ENCODE assay signal across 19 cellular contexts in the genomic region with DNA sequence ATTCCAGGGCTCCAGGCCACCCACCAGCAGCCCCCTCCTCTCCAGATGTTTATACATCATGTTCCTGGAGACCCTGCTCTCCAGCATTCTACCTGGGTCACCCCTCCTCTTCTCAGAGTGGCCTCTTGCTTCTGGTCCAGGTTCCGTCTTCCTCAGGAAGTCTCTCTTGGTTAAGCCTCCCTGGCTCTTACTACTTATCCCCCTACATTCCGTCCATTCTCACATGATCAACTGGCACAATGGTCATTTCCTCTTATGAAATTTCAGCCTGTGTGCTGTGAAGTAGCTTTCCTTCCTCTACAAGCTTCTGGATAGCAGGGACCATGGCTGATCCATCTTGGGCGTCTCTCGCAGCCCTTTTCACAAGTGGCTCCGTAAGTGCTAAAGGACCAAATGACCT. TPM values are rescaled to one million over a fixed set of nuclear protein-coding genes. Genes with fewer than 3 reads are reported as not detected.
A peak's percentile ranks its signal among the peaks of the same experiment; 100 is the strongest.
DNase-seq lines count a peak whose midpoint lies in the region; ATAC-seq and TF ChIP-seq lines count a peak whose summit lies in the region.
"Had no signal": no experiment of that assay in that cellular context is flagged by ENCODE, and none has a peak within 500 bp of the region (broad histone marks: within the 10 kb centered on the region; RNA-seq: fewer than 3 reads in every experiment).

No MANE protein-coding gene starts in this region.

- H3K36me3 ChIP-seq in lower lobe of right lung: no peaks in the 10 kb centered on the region
- H3K36me3 ChIP-seq: heart left ventricle, SJSA1 had no signal

- H3K4me1 ChIP-seq in lower lobe of right lung: peaks cover 13% of the 10 kb centered on the region

- H3K27me3 ChIP-seq in HL-60 (ENCODE audit: insufficient read depth, poor library complexity, severe bottlenecking) (no peaks in the 10 kb centered on the region), lower lobe of right lung (ENCODE audit: low read depth) (no peaks in the 10 kb centered on the region)
- H3K27me3 ChIP-seq: heart left ventricle, SJSA1 had no signal

- H3K9me3 ChIP-seq in lower lobe of right lung: no peaks in the 10 kb centered on the region
- H3K9me3 ChIP-seq: heart left ventricle, SJSA1 had no signal

- intact Hi-C loops in lower lobe of right lung (cut with DNase I): no loop called here

- DNase-seq in HL-60 (ENCODE audit: low read depth in 1 of 2, low spot score in 1 of 2): peak in 1 of 2 experiments; percentile 49
- DNase-seq in choroid plexus epithelial cell (ENCODE audit: low read depth): peak; percentile 77
- no peak for DNase-seq in lower lobe of right lung
- peak; percentile 71 for DNase-seq in retinal pigment epithelial cell (ENCODE audit: low read depth)
- no peak for DNase-seq in LoVo (ENCODE audit: low spot score)
- DNase-seq in DMS79 (lab: John Stamatoyannopoulos, UW): no peak
- no peak for DNase-seq in ureter (ENCODE audit: low spot score)
- DNase-seq: activated T-cell treated with anti-CD3 and anti-CD28 coated beads for 4 hours; DMS79 treated with DMSO at 0.1 percent for 48 hours; GOT3; heart left ventricle; naive thymus-derived CD8-positive, alpha-beta T cell; NCI-H1105 treated with DMSO at 0.1 percent for 48 hours; NCI-H446 treated with DMSO at 0.1 percent for 48 hours; stimulated activated naive CD8-positive, alpha-beta T cell treated with anti-CD3 and anti-CD28 coated beads, Interleukin-15, Interleukin-2, amounts not matched to agents 100 U/mL and 50 U/mL, for 24 hours had no signal

- peak; percentile 63 to 74 for ATAC-seq in lower lobe of right lung
- ATAC-seq in HG02981 (IDR thresholded peaks at IDR 0.05; ENCODE audit: unreplicated experiment): no peak

- TF ChIP-seq CTCF in HL-60 (IDR thresholded peaks at IDR 0.05; ENCODE audit: insufficient read depth, low read length): no peak
- TF ChIP-seq CTCF in choroid plexus epithelial cell (conservative IDR thresholded peaks at IDR 0.05; ENCODE audit: low read depth, low read length): no peak
- no peak for TF ChIP-seq CTCF in lower lobe of right lung (IDR thresholded peaks at IDR 0.05)
- TF ChIP-seq CTCF in retinal pigment epithelial cell (conservative IDR thresholded peaks at IDR 0.05; ENCODE audit: low read depth, low read length): no peak

- H3K27ac ChIP-seq in HL-60 (replicated peaks) (peak overlapping the region; percentile 1; the same call in 1 of the 2 replicates), lower lobe of right lung (no peak overlapping the region)
- H3K27ac ChIP-seq: C4-2B, SJSA1 had no signal

- no peak overlapping the region for H3K4me3 ChIP-seq in HL-60 (replicated peaks; ENCODE audit: insufficient read depth, low read length)
- no peak overlapping the region for H3K4me3 ChIP-seq in choroid plexus epithelial cell (ENCODE audit: low read depth, low read length)
- H3K4me3 ChIP-seq in lower lobe of right lung: no peak overlapping the region
- H3K4me3 ChIP-seq in retinal pigment epithelial cell (ENCODE audit: low read length): no peak overlapping the region
- H3K4me3 ChIP-seq: heart left ventricle, K562, SJSA1 had no signal

RNA-seq across cellular contexts. Expression of a gene that starts 33.9 kb away (rescaled TPM):
- total RNA-seq in lower lobe of right lung: 92.3 TPM
- 141 TPM for total RNA-seq in ureter

Comparison
In these comparisons a context has a peak if more than half of its experiments do, and no peak if none do; other contexts are left out.
1. DNase-seq: peak in choroid plexus epithelial cell (single experiment) and retinal pigment epithelial cell (single experiment); none in lower lobe of right lung (single experiment), LoVo (single experiment), DMS79 (single experiment) and ureter (single experiment).